Comparison of ENCODE assay signal across 25 cellular contexts in genomic region chr9:126043691-126044090, GRCh38.
"Had no signal": no experiment of that assay in that cellular context is flagged by ENCODE, and none has a peak within 500 bp of the region (broad histone marks: within the 10 kb centered on the region; RNA-seq: fewer than 3 reads in every experiment).

No MANE protein-coding gene starts in this region.

- H2AFZ ChIP-seq: hepatocyte had no signal

- H3K79me2 ChIP-seq: hepatocyte had no signal

- H3K4me3 ChIP-seq: gastroesophageal sphincter, hepatocyte, pancreas, prostate gland, right atrium auricular region, suprapubic skin, tibial nerve had no signal

- H3K27me3 ChIP-seq: gastroesophageal sphincter, hepatocyte, pancreas, right atrium auricular region, tibial nerve had no signal

- H3K4me1 ChIP-seq: gastroesophageal sphincter, pancreas, prostate gland, right atrium auricular region, suprapubic skin, tibial nerve had no signal

- H3K36me3 ChIP-seq: gastroesophageal sphincter, pancreas, prostate gland, right atrium auricular region, suprapubic skin, tibial nerve had no signal

- ATAC-seq: activated CD8-positive, alpha-beta T cell treated with anti-CD3 and anti-CD28 coated beads for 36 hours; activated naive CD8-positive, alpha-beta T cell treated with anti-CD3 and anti-CD28 coated beads, Interleukin-2, amount 50 U/mL, for 24 hours; activated T-cell treated with anti-CD3 and anti-CD28 coated beads, Interleukin-2, amount 50 U/mL, for 4 hours; activated T-helper 17 cell treated with anti-CD3 and anti-CD28 coated beads, Interleukin-2, amount 50 U/mL, for 72 hours; gastroesophageal sphincter; left colon; naive thymus-derived CD4-positive, alpha-beta T cell; pancreas; stimulated activated naive B cell treated with anti-CD40 and anti-IgM and Interleukin-4, amounts not matched to agents 10 μg/mL and 1 μg/mL and 100 μg/mL, for 72 hours; T-helper 17 cell had no signal

- H3K9me3 ChIP-seq: pancreas, prostate gland had no signal

- H3K27ac ChIP-seq: gastroesophageal sphincter, hepatocyte, pancreas, prostate gland, right atrium auricular region, suprapubic skin, tibial nerve had no signal

- H3K4me2 ChIP-seq: hepatocyte had no signal

- DNase-seq: activated CD4-positive, alpha-beta T cell treated with anti-CD3 and anti-CD28 coated beads, Interleukin-2, amount 10 ng/mL, durations not matched to agents 7 days and 5 days; activated CD4-positive, CD25-positive, alpha-beta regulatory T cell treated with anti-CD3 and anti-CD28 coated beads, Interleukin-2, amount 50 U/mL, for 72 hours; activated CD8-positive, alpha-beta T cell treated with anti-CD3 and anti-CD28 coated beads for 36 hours; activated naive CD8-positive, alpha-beta T cell treated with anti-CD3 and anti-CD28 coated beads, Interleukin-2, amount 50 U/mL, for 24 hours; activated T-cell treated with anti-CD3 and anti-CD28 coated beads, Interleukin-2, amount 50 U/mL, for 4 hours; anterior cingulate cortex; caudate nucleus; effector CD8-positive, alpha-beta T cell; left colon; midbrain; naive thymus-derived CD4-positive, alpha-beta T cell; nucleus accumbens; pancreas; stimulated activated CD4-positive, alpha-beta T cell treated with anti-CD3 and anti-CD28 coated beads, Interleukin-15, amount 100 ng/mL, for 24 hours; stimulated activated CD4-positive, alpha-beta T cell treated with anti-CD3 and anti-CD28 coated beads, Interleukin-2, amount 100 ng/mL, for 24 hours; stimulated activated naive B cell treated with anti-CD40 and anti-IgM and Interleukin-4, amounts not matched to agents 10 μg/mL and 1 μg/mL and 100 μg/mL, for 72 hours; T-helper 17 cell; T1000 had no signal
